Comparison of ENCODE assay signal across 22 cellular contexts in genomic region chr15:61888074-61888780, GRCh38.
DNase-seq lines count a peak whose midpoint lies in the region; ATAC-seq and TF ChIP-seq lines count a peak whose summit lies in the region.
"Had no signal": no experiment of that assay in that cellular context is flagged by ENCODE, and none has a peak within 500 bp of the region (broad histone marks: within the 10 kb centered on the region; RNA-seq: fewer than 3 reads in every experiment).

No MANE protein-coding gene starts in this region.

- H3K9me3 Mint-ChIP-seq in glutamatergic neuron (ENCODE audit: unreplicated experiment), result peaks cover 2% of the 10 kb centered on the region

- H2AFZ ChIP-seq in PC-3 (ENCODE audit: low read length) (no peak overlapping the region), MM.1S (ENCODE audit: low read length) (no peak overlapping the region)
- H2AFZ ChIP-seq: GM23338 had no signal

- peaks cover 11% of the 10 kb centered on the region for H3K36me3 Mint-ChIP-seq in glutamatergic neuron (ENCODE audit: unreplicated experiment)

- peak overlapping the region; percentile 19 for H3K27ac Mint-ChIP-seq in glutamatergic neuron (ENCODE audit: unreplicated experiment)
- H3K27ac Mint-ChIP-seq: GM23338 had no signal

- H3K4me2 ChIP-seq in PC-3 (ENCODE audit: low read length) (no peak overlapping the region), MM.1S (ENCODE audit: low read depth, low read length) (no peak overlapping the region)
- H3K4me2 ChIP-seq: GM23338, KMS-11 had no signal

- H3K9me2 ChIP-seq in PC-3 (replicated peaks; ENCODE audit: low read length) (no peaks in the 10 kb centered on the region), MM.1S (replicated peaks; ENCODE audit: insufficient read depth, low read length) (no peaks in the 10 kb centered on the region)

- no peaks in the 10 kb centered on the region for H3K4me1 Mint-ChIP-seq in glutamatergic neuron (ENCODE audit: low read depth, unreplicated experiment)

- CTCF ChIA-PET in PC-3 (lab: Charles Lee), result no interaction called here

- H3K36me3 ChIP-seq in PC-3 (ENCODE audit: low read depth, low read length) (no peaks in the 10 kb centered on the region), MM.1S (replicated peaks; ENCODE audit: insufficient read depth, low read length) (no peaks in the 10 kb centered on the region)
- H3K36me3 ChIP-seq: SJSA1 had no signal

- H3K4me1 ChIP-seq in PC-3 (ENCODE audit: insufficient read depth, low read length) (peaks cover 10% of the 10 kb centered on the region), MM.1S (ENCODE audit: low read length) (no peaks in the 10 kb centered on the region)

- TF ChIP-seq CTCF in AG10803 (conservative IDR thresholded peaks at IDR 0.05; ENCODE audit: low read length) (no peak), PC-3 (conservative IDR thresholded peaks at IDR 0.05; ENCODE audit: low read depth, low read length) (no peak), glutamatergic neuron (IDR thresholded peaks at IDR 0.05; ENCODE audit: partially characterized antibody, unreplicated experiment) (no peak), MM.1S (IDR thresholded peaks at IDR 0.05; ENCODE audit: low read length) (no peak)

- H3K27ac ChIP-seq in PC-3 (ENCODE audit: low read length), result no peak overlapping the region
- no peak overlapping the region for H3K27ac ChIP-seq in MM.1S (ENCODE audit: low read length)
- H3K27ac ChIP-seq: KMS-11, SJSA1 had no signal

- H3K79me2 ChIP-seq in PC-3 (ENCODE audit: low read length) (no peaks in the 10 kb centered on the region), MM.1S (ENCODE audit: low read length) (no peaks in the 10 kb centered on the region)

- H3K27me3 ChIP-seq in PC-3 (ENCODE audit: low read length) (no peaks in the 10 kb centered on the region), MM.1S (replicated peaks; ENCODE audit: insufficient read depth, low read length) (no peaks in the 10 kb centered on the region)
- H3K27me3 ChIP-seq: SJSA1 had no signal

- DNase-seq in AG10803 (ENCODE audit: low read depth) (peak; percentile 35), PC-3 (peak; percentile 37), fibroblast of gingiva (ENCODE audit: low read depth) (peak; percentile 44), glutamatergic neuron (no peak), NCI-H510A treated with DMSO at 0.1 percent for 48 hours (lab: John Stamatoyannopoulos, UW) (no peak), MM.1S (no peak)
- DNase-seq: Calu3; CD4-positive, alpha-beta memory T cell; EL; NCI-H1048; NCI-H1436; NCI-H2029; NCI-H345; NCI-H526 had no signal

- intact Hi-C loops in PC-3 (cut with micrococcal nuclease), result no loop called here

- POLR2A ChIA-PET in PC-3 (lab: Charles Lee; ENCODE audit: unreplicated experiment), result interaction anchor here (0.6 kb wide), 1 partner anchor 146 kb away, joined by 3 read pairs; no protein-coding TSS in a partner anchor

- H3K4me3 Mint-ChIP-seq in glutamatergic neuron (ENCODE audit: unreplicated experiment), result no peak overlapping the region
- H3K4me3 Mint-ChIP-seq: CD4-positive, alpha-beta memory T cell; GM23338 had no signal

- H3K9me3 ChIP-seq in PC-3 (ENCODE audit: low read length) (0 out of 2 replicates have a peak, but pooled peaks cover 3% of the 10 kb centered on the region), MM.1S (replicated peaks; ENCODE audit: insufficient read depth, low read length) (no peaks in the 10 kb centered on the region)
- H3K9me3 ChIP-seq: SJSA1 had no signal

- no peaks in the 10 kb centered on the region for H3K27me3 Mint-ChIP-seq in glutamatergic neuron (ENCODE audit: unreplicated experiment)
- H3K27me3 Mint-ChIP-seq: CD4-positive, alpha-beta memory T cell had no signal

- BruUV-seq in PC-3 (replicated peaks; lab: Mats Ljungman, UMichigan), result no TSS peak

- H3K9ac ChIP-seq in PC-3 (ENCODE audit: low read length) (no peak overlapping the region), MM.1S (ENCODE audit: low read length) (no peak overlapping the region)
- H3K9ac ChIP-seq: KMS-11 had no signal

- ATAC-seq in PC-3 (peak; percentile 65), HG03432 (IDR thresholded peaks at IDR 0.05; ENCODE audit: unreplicated experiment) (no peak), HG02571 (IDR thresholded peaks at IDR 0.05; ENCODE audit: unreplicated experiment) (no peak)
- ATAC-seq: GM23338, HCT116, HepG2, Panc1 had no signal

- H3K4me3 ChIP-seq in AG10803 (ENCODE audit: low read length), result no peak overlapping the region
- H3K4me3 ChIP-seq in PC-3 (ENCODE audit: low read length), result no peak overlapping the region
- no peak overlapping the region for H3K4me3 ChIP-seq in MM.1S (ENCODE audit: low read length)
- H3K4me3 ChIP-seq: GM23338, SJSA1 had no signal

- H4K20me1 ChIP-seq in PC-3 (ENCODE audit: low read length) (no peaks in the 10 kb centered on the region), MM.1S (ENCODE audit: insufficient read depth, low read length) (no peaks in the 10 kb centered on the region)

- H3F3A ChIP-seq in PC-3 (ENCODE audit: low read length, unreplicated experiment) (no peaks in the 10 kb centered on the region), MM.1S (ENCODE audit: insufficient read depth, low read length) (no peaks in the 10 kb centered on the region)

Comparison
In these comparisons a context has a peak if more than half of its experiments do, and no peak if none do; other contexts are left out.
1. DNase-seq: peak in AG10803 (single experiment), PC-3 (single experiment) and fibroblast of gingiva (single experiment); none in glutamatergic neuron (single experiment), NCI-H510A treated with DMSO at 0.1 percent for 48 hours (single experiment) and MM.1S (single experiment).